ENCODE assay signal across 9 cellular contexts in genomic region chr3:38039101-38039898, GRCh38. TPM values are rescaled to one million over a fixed set of nuclear protein-coding genes. Genes with fewer than 3 reads are reported as not detected.
DNase-seq lines count a peak whose midpoint lies in the region; ATAC-seq and TF ChIP-seq lines count a peak whose summit lies in the region.
"Had no signal": no experiment of that assay in that cellular context is flagged by ENCODE, and none has a peak within 500 bp of the region (broad histone marks: within the 10 kb centered on the region; RNA-seq: fewer than 3 reads in every experiment).

A gene with protein sequence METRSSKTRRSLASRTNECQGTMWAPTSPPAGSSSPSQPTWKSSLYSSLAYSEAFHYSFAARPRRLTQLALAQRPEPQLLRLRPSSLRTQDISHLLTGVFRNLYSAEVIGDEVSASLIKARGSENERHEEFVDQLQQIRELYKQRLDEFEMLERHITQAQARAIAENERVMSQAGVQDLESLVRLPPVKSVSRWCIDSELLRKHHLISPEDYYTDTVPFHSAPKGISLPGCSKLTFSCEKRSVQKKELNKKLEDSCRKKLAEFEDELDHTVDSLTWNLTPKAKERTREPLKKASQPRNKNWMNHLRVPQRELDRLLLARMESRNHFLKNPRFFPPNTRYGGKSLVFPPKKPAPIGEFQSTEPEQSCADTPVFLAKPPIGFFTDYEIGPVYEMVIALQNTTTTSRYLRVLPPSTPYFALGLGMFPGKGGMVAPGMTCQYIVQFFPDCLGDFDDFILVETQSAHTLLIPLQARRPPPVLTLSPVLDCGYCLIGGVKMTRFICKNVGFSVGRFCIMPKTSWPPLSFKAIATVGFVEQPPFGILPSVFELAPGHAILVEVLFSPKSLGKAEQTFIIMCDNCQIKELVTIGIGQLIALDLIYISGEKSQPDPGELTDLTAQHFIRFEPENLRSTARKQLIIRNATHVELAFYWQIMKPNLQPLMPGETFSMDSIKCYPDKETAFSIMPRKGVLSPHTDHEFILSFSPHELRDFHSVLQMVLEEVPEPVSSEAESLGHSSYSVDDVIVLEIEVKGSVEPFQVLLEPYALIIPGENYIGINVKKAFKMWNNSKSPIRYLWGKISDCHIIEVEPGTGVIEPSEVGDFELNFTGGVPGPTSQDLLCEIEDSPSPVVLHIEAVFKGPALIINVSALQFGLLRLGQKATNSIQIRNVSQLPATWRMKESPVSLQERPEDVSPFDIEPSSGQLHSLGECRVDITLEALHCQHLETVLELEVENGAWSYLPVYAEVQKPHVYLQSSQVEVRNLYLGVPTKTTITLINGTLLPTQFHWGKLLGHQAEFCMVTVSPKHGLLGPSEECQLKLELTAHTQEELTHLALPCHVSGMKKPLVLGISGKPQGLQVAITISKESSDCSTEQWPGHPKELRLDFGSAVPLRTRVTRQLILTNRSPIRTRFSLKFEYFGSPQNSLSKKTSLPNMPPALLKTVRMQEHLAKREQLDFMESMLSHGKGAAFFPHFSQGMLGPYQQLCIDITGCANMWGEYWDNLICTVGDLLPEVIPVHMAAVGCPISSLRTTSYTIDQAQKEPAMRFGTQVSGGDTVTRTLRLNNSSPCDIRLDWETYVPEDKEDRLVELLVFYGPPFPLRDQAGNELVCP (N-terminal part only) (plus strand): TSS chr3:38039208. CDS start chr3:38039226, 18 bp downstream.

- H3K36me3 ChIP-seq in CD8-positive, alpha-beta T cell (ENCODE audit: insufficient read depth, low read length), result no peaks in the 10 kb centered on the region

- H3K27me3 Mint-ChIP-seq in CD8-positive, alpha-beta T cell (ENCODE audit: low read depth), result no peaks in the 10 kb centered on the region
- H3K27me3 Mint-ChIP-seq in IgD-negative memory B cell (peaks cover 3% of the 10 kb centered on the region), natural killer cell (ENCODE audit: low read depth in 2 of 2) (peaks cover 0 to 5% of the 10 kb centered on the region in 2 donors)
- peaks cover 8% of the 10 kb centered on the region for H3K27me3 Mint-ChIP-seq in activated CD8-positive, alpha-beta T cell treated with anti-CD3 and anti-CD28 coated beads, Interleukin-2, amount 10 ng/mL, durations not matched to agents 7 days and 5 days (ENCODE audit: low read depth)

- H3K9me3 Mint-ChIP-seq in CD8-positive, alpha-beta T cell, result peaks cover 3% of the 10 kb centered on the region
- H3K9me3 Mint-ChIP-seq in IgD-negative memory B cell (no peaks in the 10 kb centered on the region), natural killer cell (peaks cover 0 to 5% of the 10 kb centered on the region in 2 donors)
- H3K9me3 Mint-ChIP-seq in activated CD8-positive, alpha-beta T cell treated with anti-CD3 and anti-CD28 coated beads, Interleukin-2, amount 10 ng/mL, durations not matched to agents 7 days and 5 days (ENCODE audit: insufficient read depth), result no peaks in the 10 kb centered on the region

- CTCF ChIA-PET in CD8-positive, alpha-beta T cell (lab: Charles Lee), result interaction anchor here (0.8 to 4.6 kb wide), 11 partner anchors 10 to 308 kb away, joined by 3 to 23 read pairs (median 4); partner anchors contain the start of gene XYLB
- CTCF ChIA-PET in activated CD8-positive, alpha-beta T cell treated with anti-CD3 and anti-CD28 coated beads, Interleukin-2, amount 10 ng/mL, durations not matched to agents 7 days and 5 days (lab: Charles Lee), result interaction anchor here (0.7 to 2.4 kb wide), 12 partner anchors 9 to 482 kb away, joined by 3 to 12 read pairs (median 5); partner anchors contain the start of genes ACAA1, EXOG and PLCD1

- no peaks in the 10 kb centered on the region for H3K9me3 ChIP-seq in CD8-positive, alpha-beta T cell (ENCODE audit: low read length)

- intact Hi-C loops in CD8-positive, alpha-beta T cell (cut with DNase I, micrococcal nuclease), result loop anchor here in 1 of 2 experiments (1.0 to 2.0 kb wide), 2 partner anchors 10 to 1012 kb away; partner anchors contain the start of genes PLCD1 and SCN11A
- intact Hi-C loops in natural killer cell (cut with micrococcal nuclease), result loop anchor here (1.0 to 2.0 kb wide), 2 partner anchors 42 to 126 kb away; partner anchors contain the start of gene OXSR1

- peak within 1 kb of the TSS; percentile 62 for H3K27ac ChIP-seq in CD8-positive, alpha-beta T cell (ENCODE audit: low read depth, low read length)
- H3K27ac ChIP-seq in epithelial cell of prostate, result peak within 1 kb of the TSS; percentile 75

- no peaks in the 10 kb centered on the region for H3K27me3 ChIP-seq in CD8-positive, alpha-beta T cell (ENCODE audit: insufficient read depth, low read length)

- H3K36me3 Mint-ChIP-seq in CD8-positive, alpha-beta T cell, result no peaks in the 10 kb centered on the region
- H3K36me3 Mint-ChIP-seq in IgD-negative memory B cell (no peaks in the 10 kb centered on the region), natural killer cell (no peaks in the 10 kb centered on the region)
- H3K36me3 Mint-ChIP-seq in activated CD8-positive, alpha-beta T cell treated with anti-CD3 and anti-CD28 coated beads, Interleukin-2, amount 10 ng/mL, durations not matched to agents 7 days and 5 days (ENCODE audit: low read depth), result peaks cover 6% of the 10 kb centered on the region

- TF ChIP-seq CTCF in CD8-positive, alpha-beta T cell (IDR thresholded peaks at IDR 0.05), result no peak
- TF ChIP-seq CTCF in GM20000 (IDR thresholded peaks at IDR 0.05; ENCODE audit: extremely low read depth, missing control alignments) (no peak), natural killer cell (IDR thresholded peaks at IDR 0.05) (no peak)

- POLR2A ChIA-PET in CD8-positive, alpha-beta T cell (lab: Charles Lee), result interaction anchor here (0.8 to 1.8 kb wide), 5 partner anchors 10 to 125 kb away, joined by 3 to 11 read pairs (median 7); partner anchors contain the start of genes ACAA1, MYD88, OXSR1 and PLCD1
- POLR2A ChIA-PET in activated CD8-positive, alpha-beta T cell treated with anti-CD3 and anti-CD28 coated beads, Interleukin-2, amount 10 ng/mL, durations not matched to agents 7 days and 5 days (lab: Charles Lee), result interaction anchor here (1.0 to 2.7 kb wide), 5 partner anchors 10 to 457 kb away, joined by 3 to 13 read pairs (median 6); partner anchors contain the start of genes EXOG, MYD88, OXSR1 and PLCD1

- H3K4me3 Mint-ChIP-seq in CD8-positive, alpha-beta T cell, result peak within 1 kb of the TSS; percentile 83
- H3K4me3 Mint-ChIP-seq in IgD-negative memory B cell (peak within 1 kb of the TSS; percentile 87 to 94 (median 90)), natural killer cell (peak within 1 kb of the TSS; percentile 84)
- peak within 1 kb of the TSS; percentile 80 for H3K4me3 Mint-ChIP-seq in activated CD8-positive, alpha-beta T cell treated with anti-CD3 and anti-CD28 coated beads, Interleukin-2, amount 10 ng/mL, durations not matched to agents 7 days and 5 days

- peak within 1 kb of the TSS; percentile 96 for H3K27ac Mint-ChIP-seq in CD8-positive, alpha-beta T cell
- peak within 1 kb of the TSS; percentile 83 to 94 (median 93) for H3K27ac Mint-ChIP-seq in IgD-negative memory B cell
- peak within 1 kb of the TSS; percentile 96 for H3K27ac Mint-ChIP-seq in activated CD8-positive, alpha-beta T cell treated with anti-CD3 and anti-CD28 coated beads, Interleukin-2, amount 10 ng/mL, durations not matched to agents 7 days and 5 days
- peak within 1 kb of the TSS; percentile 85 to 95 for H3K27ac Mint-ChIP-seq in natural killer cell

- H3K4me3 ChIP-seq in CD8-positive, alpha-beta T cell (ENCODE audit: low read depth, low read length), result peak within 1 kb of the TSS; percentile 65

- peak; percentile 61 for ATAC-seq in CD8-positive, alpha-beta T cell
- ATAC-seq in activated CD8-positive, alpha-beta T cell treated with anti-CD3 and anti-CD28 coated beads, Interleukin-2, amount 10 ng/mL, durations not matched to agents 7 days and 5 days, result peak; percentile 78
- ATAC-seq in natural killer cell, result peak; percentile 68 to 79 (median 71)

- H3K4me1 ChIP-seq in CD8-positive, alpha-beta T cell (ENCODE audit: insufficient read depth, low read length), result peaks cover 25% of the 10 kb centered on the region

- DNase-seq in CD8-positive, alpha-beta T cell, result peak; percentile 61 to 89 (median 81)
- DNase-seq in GM20000 (ENCODE audit: low spot score) (peak; percentile 89), epithelial cell of prostate (ENCODE audit: low read depth, low spot score) (no peak), natural killer cell (peak; percentile 68), glomerular visceral epithelial cell (ENCODE audit: extremely low spot score) (no peak)
- DNase-seq in activated CD8-positive, alpha-beta T cell treated with anti-CD3 and anti-CD28 coated beads, Interleukin-2, amount 10 ng/mL, durations not matched to agents 7 days and 5 days, result peak; percentile 95
- DNase-seq in stimulated activated naive CD4-positive, alpha-beta T cell (lab: John Stamatoyannopoulos, UW), result peak; percentile 69 to 86 (median 74)

- H3K4me1 Mint-ChIP-seq in CD8-positive, alpha-beta T cell (ENCODE audit: low read depth), result peaks cover 27% of the 10 kb centered on the region
- peaks cover 16 to 21% (median 18%) of the 10 kb centered on the region in 3 donors for H3K4me1 Mint-ChIP-seq in IgD-negative memory B cell
- H3K4me1 Mint-ChIP-seq in activated CD8-positive, alpha-beta T cell treated with anti-CD3 and anti-CD28 coated beads, Interleukin-2, amount 10 ng/mL, durations not matched to agents 7 days and 5 days (ENCODE audit: low read depth), result peaks cover 38% of the 10 kb centered on the region
- peaks cover 32% of the 10 kb centered on the region in 2 donors for H3K4me1 Mint-ChIP-seq in natural killer cell

RNA-seq across cellular contexts. Expression of the gene that starts here (rescaled TPM):
- 1 to 10 TPM; 1.8 to 1.9 TPM for total RNA-seq in CD8-positive, alpha-beta T cell
- 0.28 TPM for polyA plus RNA-seq in IgD-negative memory B cell
- total RNA-seq in activated CD8-positive, alpha-beta T cell treated with anti-CD3 and anti-CD28 coated beads, Interleukin-2, amount 10 ng/mL, durations not matched to agents 7 days and 5 days, result under 1 TPM; 0.26 to 0.60 TPM
- 1 to 10 TPM; 6.1 to 7.5 (median 7.0) TPM for total RNA-seq in natural killer cell
- total RNA-seq: HT1080 had no signal

Comparison
In these comparisons a context has a peak if more than half of its experiments do, and no peak if none do; other contexts are left out.
1. Peak in DNase-seq and ATAC-seq in activated CD8-positive, alpha-beta T cell treated with anti-CD3 and anti-CD28 coated beads, Interleukin-2, amount 10 ng/mL, durations not matched to agents 7 days and 5 days; RNA of the gene not detected or under 1 TPM.
2. DNase-seq: peak in CD8-positive, alpha-beta T cell (7 of 7), GM20000 (single experiment), natural killer cell (single experiment) and stimulated activated naive CD4-positive, alpha-beta T cell (6 of 6); none in epithelial cell of prostate (single experiment) and glomerular visceral epithelial cell (single experiment).
3. Peak in every context shown above with its lines, with median percentiles within 50 percentile points of each other: ATAC-seq, H3K27ac Mint-ChIP-seq and H3K4me3 Mint-ChIP-seq.